ENCODE assay signal across 22 cellular contexts in genomic region chr4:156111706-156112105, GRCh38.
"Had no signal": no experiment of that assay in that cellular context is flagged by ENCODE, and none has a peak within 500 bp of the region (broad histone marks: within the 10 kb centered on the region; RNA-seq: fewer than 3 reads in every experiment).

No MANE protein-coding gene starts in this region.

- H3K27ac ChIP-seq: cardiac muscle cell, esophagus muscularis mucosa, heart right ventricle, tibial nerve, uterus had no signal

- H3K4me3 ChIP-seq: cardiac muscle cell, esophagus muscularis mucosa, heart right ventricle, lung, tibial nerve, uterus had no signal

- H3K9me3 Mint-ChIP-seq: activated B cell treated with CpG ODN at 0.5 μM for 24 hours; activated CD4-positive, alpha-beta memory T cell treated with anti-CD3 and anti-CD28 coated beads for 36 hours; activated naive CD8-positive, alpha-beta T cell treated with anti-CD3 and anti-CD28 coated beads for 36 hours; activated T-helper 17 cell treated with anti-CD3 and anti-CD28 coated beads, Interleukin-2, amount 50 U/mL, for 72 hours; T-cell had no signal

- DNase-seq: activated B cell treated with CpG ODN at 0.5 μM for 24 hours; activated CD4-positive, alpha-beta memory T cell treated with anti-CD3 and anti-CD28 coated beads for 36 hours; activated CD4-positive, alpha-beta T cell treated with anti-CD3 and anti-CD28 coated beads for 4 hours; activated CD8-positive, alpha-beta memory T cell treated with anti-CD3 and anti-CD28 coated beads, Interleukin-2, amount 10 ng/mL, durations not matched to agents 7 days and 5 days; activated naive CD4-positive, alpha-beta T cell; activated naive CD8-positive, alpha-beta T cell treated with anti-CD3 and anti-CD28 coated beads for 36 hours; amniotic stem cell; dermis blood vessel endothelial cell; effector memory CD4-positive, alpha-beta T cell; heart right ventricle; naive thymus-derived CD4-positive, alpha-beta T cell; stimulated activated CD4-positive, alpha-beta T cell treated with anti-CD3 and anti-CD28 coated beads, Interleukin-2, amount 100 ng/mL, for 24 hours; stimulated activated naive CD8-positive, alpha-beta T cell treated with anti-CD3 and anti-CD28 coated beads, Interleukin-15, Interleukin-2, amounts not matched to agents 100 U/mL and 50 U/mL, for 24 hours; T-cell; uterus had no signal

- H3K4me1 Mint-ChIP-seq: activated B cell treated with CpG ODN at 0.5 μM for 24 hours; activated CD8-positive, alpha-beta memory T cell treated with anti-CD3 and anti-CD28 coated beads, Interleukin-2, amount 10 ng/mL, durations not matched to agents 7 days and 5 days; activated naive CD8-positive, alpha-beta T cell treated with anti-CD3 and anti-CD28 coated beads for 36 hours; activated T-helper 17 cell treated with anti-CD3 and anti-CD28 coated beads, Interleukin-2, amount 50 U/mL, for 72 hours; naive thymus-derived CD4-positive, alpha-beta T cell; T-cell had no signal

- H3K4me1 ChIP-seq: uterus had no signal

- H3K4me3 Mint-ChIP-seq: activated B cell treated with CpG ODN at 0.5 μM for 24 hours; activated CD4-positive, alpha-beta memory T cell treated with anti-CD3 and anti-CD28 coated beads for 36 hours; activated CD8-positive, alpha-beta memory T cell treated with anti-CD3 and anti-CD28 coated beads, Interleukin-2, amount 10 ng/mL, durations not matched to agents 7 days and 5 days; activated naive CD8-positive, alpha-beta T cell treated with anti-CD3 and anti-CD28 coated beads for 36 hours; activated T-helper 17 cell treated with anti-CD3 and anti-CD28 coated beads, Interleukin-2, amount 50 U/mL, for 72 hours; naive thymus-derived CD4-positive, alpha-beta T cell; T-cell had no signal

- FAIRE-seq: endothelial cell of umbilical vein, islet of Langerhans had no signal

- H3K36me3 Mint-ChIP-seq: activated CD4-positive, alpha-beta memory T cell treated with anti-CD3 and anti-CD28 coated beads for 36 hours; activated CD8-positive, alpha-beta memory T cell treated with anti-CD3 and anti-CD28 coated beads, Interleukin-2, amount 10 ng/mL, durations not matched to agents 7 days and 5 days; activated naive CD8-positive, alpha-beta T cell treated with anti-CD3 and anti-CD28 coated beads for 36 hours; naive thymus-derived CD4-positive, alpha-beta T cell; T-cell had no signal

- H3K27ac Mint-ChIP-seq: activated B cell treated with CpG ODN at 0.5 μM for 24 hours; activated CD4-positive, alpha-beta memory T cell treated with anti-CD3 and anti-CD28 coated beads for 36 hours; activated CD8-positive, alpha-beta memory T cell treated with anti-CD3 and anti-CD28 coated beads, Interleukin-2, amount 10 ng/mL, durations not matched to agents 7 days and 5 days; activated naive CD8-positive, alpha-beta T cell treated with anti-CD3 and anti-CD28 coated beads for 36 hours; activated T-helper 17 cell treated with anti-CD3 and anti-CD28 coated beads, Interleukin-2, amount 50 U/mL, for 72 hours; T-cell had no signal

- H3K27me3 Mint-ChIP-seq: activated B cell treated with CpG ODN at 0.5 μM for 24 hours; activated CD4-positive, alpha-beta memory T cell treated with anti-CD3 and anti-CD28 coated beads for 36 hours; activated CD8-positive, alpha-beta memory T cell treated with anti-CD3 and anti-CD28 coated beads, Interleukin-2, amount 10 ng/mL, durations not matched to agents 7 days and 5 days; activated naive CD8-positive, alpha-beta T cell treated with anti-CD3 and anti-CD28 coated beads for 36 hours; activated T-helper 17 cell treated with anti-CD3 and anti-CD28 coated beads, Interleukin-2, amount 50 U/mL, for 72 hours had no signal

- H3K27me3 ChIP-seq: cardiac muscle cell, esophagus muscularis mucosa, heart right ventricle, tibial nerve, uterus had no signal

- H3K9me3 ChIP-seq: esophagus muscularis mucosa, heart right ventricle, tibial nerve, uterus had no signal

- H3K36me3 ChIP-seq: cardiac muscle cell, esophagus muscularis mucosa, heart right ventricle, tibial nerve, uterus had no signal
